In genomic region chr15:88630798-88631463, GRCh38 we compare ENCODE assay signal across 1 cellular context.
TF ChIP-seq lines count a peak whose summit lies in the region.

No MANE protein-coding gene starts in this region.

TF ChIP-seq in H1, 55 proteins besides CTCF, POLR2A, EP300 and RAD21:
- TF ChIP-seq SAP30 (IDR thresholded peaks at IDR 0.05; ENCODE audit: insufficient read depth, insufficient replicate concordance, low read length) (no peak), POLR2AphosphoS5 (IDR thresholded peaks at IDR 0.05; ENCODE audit: low read depth, low read length) (peak; percentile 8; the same call in 1 of the 2 replicates)
